1 cellular context compared by ENCODE assay signal in genomic region chr9:95718263-95718662, GRCh38.
A peak's percentile ranks its signal among the peaks of the same experiment; 100 is the strongest.
TF ChIP-seq lines count a peak whose summit lies in the region.

No MANE protein-coding gene starts in this region.

TF ChIP-seq in HepG2, 621 proteins besides CTCF, POLR2A, EP300 and RAD21 (continued from another document):
- no peak for TF ChIP-seq MLXIP (CRISPR knock-in tag; IDR thresholded peaks at IDR 0.05; ENCODE audit: borderline replicate concordance)
- no peak for TF ChIP-seq FOXP4 (CRISPR knock-in tag; IDR thresholded peaks at IDR 0.05)
- no peak for TF ChIP-seq FOXK2 (IDR thresholded peaks at IDR 0.05)
- TF ChIP-seq E2F1 (CRISPR knock-in tag; IDR thresholded peaks at IDR 0.05): no peak
- TF ChIP-seq YY1 (IDR thresholded peaks at IDR 0.05; ENCODE audit: insufficient read depth, insufficient replicate concordance, low read depth, low read length): no peak
- peak; percentile 56 to 77; a peak in 3 of 4 replicates for TF ChIP-seq MAFK (conservative IDR thresholded peaks at IDR 0.05 in 1 of 2, IDR thresholded peaks at IDR 0.05 in 1 of 2; ENCODE audit: low read length in 2 of 2)
- no peak for TF ChIP-seq CENPT (CRISPR knock-in tag; IDR thresholded peaks at IDR 0.05; ENCODE audit: low read depth)
- TF ChIP-seq ZNF737 (CRISPR knock-in tag; IDR thresholded peaks at IDR 0.05; ENCODE audit: borderline replicate concordance): no peak
- no peak for TF ChIP-seq KAT8 (CRISPR knock-in tag; IDR thresholded peaks at IDR 0.05)
- TF ChIP-seq MAFF (IDR thresholded peaks at IDR 0.05; ENCODE audit: low read depth, low read length): peak; percentile 66
